10 cellular contexts compared by ENCODE assay signal in genomic region chr13:27442071-27442647, GRCh38. TPM values are rescaled to one million over a fixed set of nuclear protein-coding genes. Genes with fewer than 3 reads are reported as not detected.
A peak's percentile ranks its signal among the peaks of the same experiment; 100 is the strongest.
DNase-seq lines count a peak whose midpoint lies in the region; ATAC-seq and TF ChIP-seq lines count a peak whose summit lies in the region.
"Had no signal": no experiment of that assay in that cellular context is flagged by ENCODE, and none has a peak within 500 bp of the region (broad histone marks: within the 10 kb centered on the region; RNA-seq: fewer than 3 reads in every experiment).

No MANE protein-coding gene starts in this region.

- H3K36me3 ChIP-seq in HAP-1 (replicated peaks): no peaks in the 10 kb centered on the region; the same call in 1 of the 2 replicates

- peak overlapping the region; percentile 56 for H3K27ac Mint-ChIP-seq in activated naive CD8-positive, alpha-beta T cell treated with anti-CD3 and anti-CD28 coated beads, Interleukin-2, amount 10 ng/mL, durations not matched to agents 7 days and 5 days
- peak overlapping the region; percentile 24 for H3K27ac Mint-ChIP-seq in neural crest cell (ENCODE audit: unreplicated experiment)

- peaks cover 46% of the 10 kb centered on the region for H3K4me1 Mint-ChIP-seq in activated naive CD8-positive, alpha-beta T cell treated with anti-CD3 and anti-CD28 coated beads, Interleukin-2, amount 10 ng/mL, durations not matched to agents 7 days and 5 days
- H3K4me1 Mint-ChIP-seq in neural crest cell: peaks cover 1% of the 10 kb centered on the region

- no peak overlapping the region for H3K27ac ChIP-seq in coronary artery
- H3K27ac ChIP-seq: upper lobe of left lung had no signal

- in situ Hi-C loops in Caki2 (cut with HindIII; ENCODE audit: low pct_unique_long_range_greater_than_20kb, low sequenced_read_pairs): no loop called here
- in situ Hi-C loops in HAP-1 (cut with MboI; ENCODE audit: low sequenced_read_pairs): no loop called here

- no peaks in the 10 kb centered on the region for H3K9me3 Mint-ChIP-seq in activated naive CD8-positive, alpha-beta T cell treated with anti-CD3 and anti-CD28 coated beads, Interleukin-2, amount 10 ng/mL, durations not matched to agents 7 days and 5 days
- H3K9me3 Mint-ChIP-seq in neural crest cell: no peaks in the 10 kb centered on the region

- no peaks in the 10 kb centered on the region for H3K4me1 ChIP-seq in HAP-1

- ATAC-seq in activated naive CD8-positive, alpha-beta T cell treated with anti-CD3 and anti-CD28 coated beads, Interleukin-2, amount 10 ng/mL, durations not matched to agents 7 days and 5 days (ENCODE audit: low read depth): peak; percentile 25
- ATAC-seq in HG02642 (IDR thresholded peaks at IDR 0.05; ENCODE audit: poor library complexity, unreplicated experiment) (no peak), HG03439 (IDR thresholded peaks at IDR 0.05; ENCODE audit: unreplicated experiment) (no peak)

- H3K4me3 ChIP-seq in HAP-1: no peak overlapping the region
- H3K4me3 ChIP-seq in coronary artery: no peak overlapping the region
- H3K4me3 ChIP-seq: upper lobe of left lung had no signal

- no peaks in the 10 kb centered on the region for H3K27me3 Mint-ChIP-seq in activated naive CD8-positive, alpha-beta T cell treated with anti-CD3 and anti-CD28 coated beads, Interleukin-2, amount 10 ng/mL, durations not matched to agents 7 days and 5 days
- no peaks in the 10 kb centered on the region for H3K27me3 Mint-ChIP-seq in neural crest cell (ENCODE audit: low read depth)

- no peaks in the 10 kb centered on the region for H3K9me3 ChIP-seq in HAP-1
- H3K9me3 ChIP-seq: upper lobe of left lung had no signal

- DNase-seq in Caki2 (ENCODE audit: low read depth): peak; percentile 21
- peak; percentile 97 for DNase-seq in NCI-H526 treated with DMSO at 0.1 percent for 48 hours (lab: John Stamatoyannopoulos, UW)
- DNase-seq in activated naive CD8-positive, alpha-beta T cell treated with anti-CD3 and anti-CD28 coated beads, Interleukin-2, amount 10 ng/mL, durations not matched to agents 7 days and 5 days: no peak
- DNase-seq in neural crest cell (ENCODE audit: low read depth, low spot score): no peak
- DNase-seq in HAP-1 (ENCODE audit: low spot score in 2 of 2): no peak
- no peak for DNase-seq in coronary artery (ENCODE audit: low spot score)
- DNase-seq: NCI-H69, upper lobe of left lung had no signal

- peak overlapping the region; percentile 45 for H3K4me3 Mint-ChIP-seq in activated naive CD8-positive, alpha-beta T cell treated with anti-CD3 and anti-CD28 coated beads, Interleukin-2, amount 10 ng/mL, durations not matched to agents 7 days and 5 days
- no peak overlapping the region for H3K4me3 Mint-ChIP-seq in neural crest cell

- TF ChIP-seq CTCF in neural crest cell (conservative IDR thresholded peaks at IDR 0.05) (no peak), coronary artery (IDR thresholded peaks at IDR 0.05) (no peak)

- POLR2A ChIA-PET in activated naive CD8-positive, alpha-beta T cell treated with anti-CD3 and anti-CD28 coated beads, Interleukin-2, amount 10 ng/mL, durations not matched to agents 7 days and 5 days (lab: Charles Lee): interaction anchor here (1.8 to 4.5 kb wide), 2 partner anchors 14 to 16 kb away, joined by 4 to 38 read pairs; no protein-coding TSS in a partner anchor

- H3K27me3 ChIP-seq in HAP-1 (ENCODE audit: low read depth): no peaks in the 10 kb centered on the region
- H3K27me3 ChIP-seq: upper lobe of left lung had no signal

- H3K36me3 Mint-ChIP-seq in activated naive CD8-positive, alpha-beta T cell treated with anti-CD3 and anti-CD28 coated beads, Interleukin-2, amount 10 ng/mL, durations not matched to agents 7 days and 5 days: peaks cover 40% of the 10 kb centered on the region
- peaks cover 6% of the 10 kb centered on the region for H3K36me3 Mint-ChIP-seq in neural crest cell (ENCODE audit: low read depth)

RNA-seq across cellular contexts. Expression of gene MTIF3, which starts 8.2 kb away (rescaled TPM):
- total RNA-seq in Caki2 (2014; rRNA removed; shearing (Covaris generic); ENCODE audit: low replicate concordance): 44.6 and 46.2 TPM in 2 replicates
- 10 to 100 TPM; 51.5 to 60.4 TPM for total RNA-seq in activated naive CD8-positive, alpha-beta T cell treated with anti-CD3 and anti-CD28 coated beads, Interleukin-2, amount 10 ng/mL, durations not matched to agents 7 days and 5 days
- 48.5 and 54.1 TPM in 2 replicates for total RNA-seq in neural crest cell

RNA-seq across cellular contexts. Expression of gene GTF3A, which starts 17.7 kb away (rescaled TPM):
- total RNA-seq in Caki2 (2014; rRNA removed; shearing (Covaris generic); ENCODE audit: low replicate concordance): 137 and 162 TPM in 2 replicates
- 100 to 1,000 TPM; 159 to 173 TPM for total RNA-seq in activated naive CD8-positive, alpha-beta T cell treated with anti-CD3 and anti-CD28 coated beads, Interleukin-2, amount 10 ng/mL, durations not matched to agents 7 days and 5 days
- 113 and 116 TPM in 2 replicates for total RNA-seq in neural crest cell

Comparison
In these comparisons a context has a peak if more than half of its experiments do, and no peak if none do; other contexts are left out.
1. DNase-seq: peak in Caki2 (single experiment) and NCI-H526 treated with DMSO at 0.1 percent for 48 hours (single experiment); none in activated naive CD8-positive, alpha-beta T cell treated with anti-CD3 and anti-CD28 coated beads, Interleukin-2, amount 10 ng/mL, durations not matched to agents 7 days and 5 days (single experiment), neural crest cell (single experiment), HAP-1 (0 of 2) and coronary artery (single experiment).